Comparison of ENCODE assay signal across 15 cellular contexts in the genomic region with DNA sequence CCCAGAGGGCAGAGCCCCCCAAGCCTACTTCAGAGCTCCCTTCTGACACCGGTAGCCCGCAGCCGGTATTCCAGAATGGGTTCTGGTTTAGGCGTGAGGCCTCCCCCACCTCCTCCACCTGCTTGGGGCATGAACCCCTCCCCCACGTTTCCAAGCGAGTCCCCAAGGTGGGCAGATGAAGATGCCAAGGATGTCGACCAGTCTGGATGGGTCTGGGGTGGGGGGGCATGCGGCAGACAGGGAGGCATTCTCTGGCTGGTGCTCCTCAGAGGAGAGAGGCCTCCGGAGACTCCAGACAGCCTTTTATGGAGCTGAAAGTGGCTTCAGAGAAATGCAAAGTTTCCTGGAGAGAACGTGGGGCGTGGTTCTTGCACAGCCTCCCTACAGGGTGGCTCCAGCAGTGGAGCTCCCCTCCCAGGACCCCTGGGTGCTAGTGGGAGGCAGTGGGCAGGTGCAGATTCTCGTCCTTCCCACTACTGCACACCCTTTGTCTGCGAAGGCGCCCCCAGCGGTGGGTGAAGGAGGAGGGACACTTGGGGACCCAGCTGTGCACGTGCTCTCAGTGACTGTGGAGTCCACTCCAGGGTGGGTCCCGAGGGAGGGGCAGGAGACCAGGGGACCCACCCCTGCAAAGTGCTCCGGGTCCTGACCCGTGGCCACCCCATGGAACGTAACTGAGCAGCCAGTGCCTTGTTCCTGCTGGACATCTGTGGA. TPM values are rescaled to one million over a fixed set of nuclear protein-coding genes. Genes with fewer than 3 reads are reported as not detected.
DNase-seq lines count a peak whose midpoint lies in the region; TF ChIP-seq lines count a peak whose summit lies in the region.
"Had no signal": no experiment of that assay in that cellular context is flagged by ENCODE, and none has a peak within 500 bp of the region (broad histone marks: within the 10 kb centered on the region; RNA-seq: fewer than 3 reads in every experiment).

No MANE protein-coding gene starts in this region.

- H3K79me1 ChIP-seq in mesenchymal stem cell (replicated peaks; ENCODE audit: low read length, poor library complexity, severe bottlenecking) = peaks cover 22% of the 10 kb centered on the region

- H3K9me3 ChIP-seq in mesenchymal stem cell (ENCODE audit: control insufficient read depth, low read length) = no peaks in the 10 kb centered on the region
- H3K9me3 ChIP-seq in Peyer's patch = no peaks in the 10 kb centered on the region

- 93% methylated on average over 18 of the region's 20 CpGs for WGBS in mesenchymal stem cell

- H3K36me3 ChIP-seq in mesenchymal stem cell (ENCODE audit: control insufficient read depth in 1 of 2, insufficient read depth in 2 of 2, low read depth in 1 of 2, low read length in 2 of 2) (peaks cover 67 to 68% of the 10 kb centered on the region in 2 experiments), Peyer's patch (peaks cover 0 to 24% (median 0%) of the 10 kb centered on the region in 3 donors)

- no peak overlapping the region for H2AFZ ChIP-seq in mesenchymal stem cell (ENCODE audit: low read depth, low read length)

- H3K18ac ChIP-seq in mesenchymal stem cell (ENCODE audit: low read depth in 1 of 2, low read length in 2 of 2) = no peak overlapping the region

- peak overlapping the region; percentile 7 for H3K4me3 Mint-ChIP-seq in activated T-helper 1 cell treated with anti-CD3 and anti-CD28 coated beads, Interleukin-12 subunit alpha, Interleukin-12 subunit beta, Interleukin-2, Interleukin-4 antibody, amounts not matched to agents 30 ng/mL and 10 ng/mL and 1 ng/mL, durations not matched to agents 14 hours and 24 hours and 36 hours

- no peaks in the 10 kb centered on the region for H3K9me3 Mint-ChIP-seq in activated T-helper 1 cell treated with anti-CD3 and anti-CD28 coated beads, Interleukin-12 subunit alpha, Interleukin-12 subunit beta, Interleukin-2, Interleukin-4 antibody, amounts not matched to agents 30 ng/mL and 10 ng/mL and 1 ng/mL, durations not matched to agents 14 hours and 24 hours and 36 hours

- H2BK120ac ChIP-seq in mesenchymal stem cell (ENCODE audit: low read depth, low read length) = no peak overlapping the region

- H3K4me2 ChIP-seq in mesenchymal stem cell (ENCODE audit: low read length, poor library complexity, severe bottlenecking) = no peak overlapping the region

- H3K4me1 Mint-ChIP-seq in activated T-helper 1 cell treated with anti-CD3 and anti-CD28 coated beads, Interleukin-12 subunit alpha, Interleukin-12 subunit beta, Interleukin-2, Interleukin-4 antibody, amounts not matched to agents 30 ng/mL and 10 ng/mL and 1 ng/mL, durations not matched to agents 14 hours and 24 hours and 36 hours (ENCODE audit: low read depth) = no peaks in the 10 kb centered on the region

- no peak overlapping the region for H3K27ac Mint-ChIP-seq in activated T-helper 1 cell treated with anti-CD3 and anti-CD28 coated beads, Interleukin-12 subunit alpha, Interleukin-12 subunit beta, Interleukin-2, Interleukin-4 antibody, amounts not matched to agents 30 ng/mL and 10 ng/mL and 1 ng/mL, durations not matched to agents 14 hours and 24 hours and 36 hours

- peak overlapping the region; percentile 21 for H2AK5ac ChIP-seq in mesenchymal stem cell (ENCODE audit: low read length, severe bottlenecking)

- H3K27me3 Mint-ChIP-seq in activated T-helper 1 cell treated with anti-CD3 and anti-CD28 coated beads, Interleukin-12 subunit alpha, Interleukin-12 subunit beta, Interleukin-2, Interleukin-4 antibody, amounts not matched to agents 30 ng/mL and 10 ng/mL and 1 ng/mL, durations not matched to agents 14 hours and 24 hours and 36 hours (ENCODE audit: insufficient read depth) = peaks cover 12% of the 10 kb centered on the region

- TF ChIP-seq CTCF in GM12875 (IDR thresholded peaks at IDR 0.05; ENCODE audit: borderline replicate concordance, insufficient read depth, low read depth, low read length) (peak; percentile 27; the same call in 1 of the 2 replicates), Peyer's patch (IDR thresholded peaks at IDR 0.05) (no peak), coronary artery (IDR thresholded peaks at IDR 0.05) (no peak)

- peak overlapping the region; percentile 100 for H3K9ac ChIP-seq in mesenchymal stem cell (ENCODE audit: low read length)

- TF ChIP-seq POLR2A in Peyer's patch (IDR thresholded peaks at IDR 0.05) = no peak

- H3K27me3 ChIP-seq in mesenchymal stem cell (ENCODE audit: control insufficient read depth in 1 of 2, insufficient read depth in 1 of 2, low read length in 2 of 2) (no peaks in the 10 kb centered on the region), Peyer's patch (no peaks in the 10 kb centered on the region)

- no peak overlapping the region for H3K4ac ChIP-seq in mesenchymal stem cell (ENCODE audit: low read depth in 1 of 2, low read length in 2 of 2)

- intact Hi-C loops in activated T-helper 1 cell treated with anti-CD3 and anti-CD28 coated beads, Interleukin-12 subunit alpha, Interleukin-12 subunit beta, Interleukin-2, Interleukin-4 antibody, amounts not matched to agents 30 ng/mL and 10 ng/mL and 1 ng/mL, durations not matched to agents 14 hours and 24 hours and 36 hours (cut with micrococcal nuclease) = loop anchor here (5.0 kb wide), 2 partner anchors 308 to 523 kb away; no protein-coding TSS in a partner anchor

- no peak overlapping the region for H2BK15ac ChIP-seq in mesenchymal stem cell (ENCODE audit: low read depth, poor library complexity, severe bottlenecking)

- H4K8ac ChIP-seq in mesenchymal stem cell (ENCODE audit: low read length) = peak overlapping the region; percentile 45

- H3K23ac ChIP-seq in mesenchymal stem cell (ENCODE audit: low read length in 2 of 2) = no peak overlapping the region

- H3K36me3 Mint-ChIP-seq in activated T-helper 1 cell treated with anti-CD3 and anti-CD28 coated beads, Interleukin-12 subunit alpha, Interleukin-12 subunit beta, Interleukin-2, Interleukin-4 antibody, amounts not matched to agents 30 ng/mL and 10 ng/mL and 1 ng/mL, durations not matched to agents 14 hours and 24 hours and 36 hours (ENCODE audit: low read depth) = no peaks in the 10 kb centered on the region

- H3K4me3 ChIP-seq in GM12875 (ENCODE audit: low read depth, low read length) = no peak overlapping the region
- peak overlapping the region in 1 of 2 experiments; percentile 99 for H3K4me3 ChIP-seq in mesenchymal stem cell (ENCODE audit: insufficient read depth in 1 of 2, low read depth in 1 of 2, low read length in 2 of 2)
- no peak overlapping the region for H3K4me3 ChIP-seq in Peyer's patch
- no peak overlapping the region for H3K4me3 ChIP-seq in coronary artery
- H3K4me3 ChIP-seq: lung had no signal

- H2BK12ac ChIP-seq in mesenchymal stem cell (ENCODE audit: low read length in 2 of 2) = peak overlapping the region in 1 of 2 experiments; percentile 49

- no peak overlapping the region for H2BK5ac ChIP-seq in mesenchymal stem cell (ENCODE audit: low read depth, low read length, poor library complexity, severe bottlenecking)

- H3K14ac ChIP-seq in mesenchymal stem cell (ENCODE audit: low read length in 2 of 2) = peak overlapping the region in 1 of 2 experiments; percentile 84

- DNase-seq in 8988T = peak; percentile 47
- no peak for DNase-seq in activated T-helper 1 cell treated with anti-CD3 and anti-CD28 coated beads, Interleukin-12 subunit alpha, Interleukin-12 subunit beta, Interleukin-2, Interleukin-4 antibody, amounts not matched to agents 30 ng/mL and 10 ng/mL and 1 ng/mL, durations not matched to agents 14 hours and 24 hours and 36 hours (ENCODE audit: low spot score)
- no peak for DNase-seq in mesenchymal stem cell
- no peak for DNase-seq in Peyer's patch
- DNase-seq in coronary artery (ENCODE audit: low spot score) = no peak
- DNase-seq in stimulated activated CD4-positive, alpha-beta T cell treated with anti-CD3 and anti-CD28 coated beads, Interleukin-4, amount 100 ng/mL, for 1 hour = no peak
- no peak for DNase-seq in NCI-H748 (lab: John Stamatoyannopoulos, UW; ENCODE audit: unreplicated experiment)
- DNase-seq: activated CD4-positive, alpha-beta T cell treated with anti-CD3 and anti-CD28 coated beads for 4 hours; activated gamma-delta T cell treated with Interleukin-2 at 50 U/mL for 16 hours; NCI-H446 treated with DMSO at 0.1 percent for 48 hours had no signal

- H3K27ac ChIP-seq in mesenchymal stem cell (ENCODE audit: low read length, poor library complexity, severe bottlenecking) = no peak overlapping the region
- peak overlapping the region in 1 of 4 donors; percentile 8 for H3K27ac ChIP-seq in Peyer's patch
- peak overlapping the region in 1 of 2 donors; percentile 72 for H3K27ac ChIP-seq in coronary artery

- peak overlapping the region; percentile 35 for H4K91ac ChIP-seq in mesenchymal stem cell (ENCODE audit: low read length)

- H3K4me1 ChIP-seq in mesenchymal stem cell (ENCODE audit: control insufficient read depth, insufficient read depth, low read depth, low read length) (peaks cover 34% of the 10 kb centered on the region), Peyer's patch (peaks cover 0 to 35% (median 12%) of the 10 kb centered on the region in 4 donors)

RNA-seq across cellular contexts. Expression of gene CCND1, which starts 4.2 kb away (rescaled TPM):
- total RNA-seq in activated T-helper 1 cell treated with anti-CD3 and anti-CD28 coated beads, Interleukin-12 subunit alpha, Interleukin-12 subunit beta, Interleukin-2, Interleukin-4 antibody, amounts not matched to agents 30 ng/mL and 10 ng/mL and 1 ng/mL, durations not matched to agents 14 hours and 24 hours and 36 hours = 26.4 and 28.1 TPM in 2 replicates
- 324 TPM for polyA plus RNA-seq in mesenchymal stem cell (2013, experiment 1 of 2)
- 321 TPM for polyA plus RNA-seq in mesenchymal stem cell (2013, experiment 2 of 2)
- total RNA-seq in Peyer's patch = 10 to 100 TPM; 13.5 to 46.6 (median 40.0) TPM

RNA-seq across cellular contexts. Expression of gene LTO1, which starts 30.0 kb away (rescaled TPM):
- total RNA-seq in activated T-helper 1 cell treated with anti-CD3 and anti-CD28 coated beads, Interleukin-12 subunit alpha, Interleukin-12 subunit beta, Interleukin-2, Interleukin-4 antibody, amounts not matched to agents 30 ng/mL and 10 ng/mL and 1 ng/mL, durations not matched to agents 14 hours and 24 hours and 36 hours = 28.1 and 32.1 TPM in 2 replicates
- 12.8 TPM for polyA plus RNA-seq in mesenchymal stem cell (2013, experiment 1 of 2)
- polyA plus RNA-seq in mesenchymal stem cell (2013, experiment 2 of 2) = 12.4 TPM
- 10 to 100 TPM; 22.1 to 50.3 (median 36.6) TPM for total RNA-seq in Peyer's patch

RNA-seq across cellular contexts. Expression of gene FGF19, which starts 58.7 kb away (rescaled TPM):
- total RNA-seq in activated T-helper 1 cell treated with anti-CD3 and anti-CD28 coated beads, Interleukin-12 subunit alpha, Interleukin-12 subunit beta, Interleukin-2, Interleukin-4 antibody, amounts not matched to agents 30 ng/mL and 10 ng/mL and 1 ng/mL, durations not matched to agents 14 hours and 24 hours and 36 hours = not detected in 2 replicates
- polyA plus RNA-seq in mesenchymal stem cell (2013, experiment 1 of 2) = not detected
- polyA plus RNA-seq in mesenchymal stem cell (2013, experiment 2 of 2) = 0.01 TPM
- 1 to 10 TPM in 2 of 4 donors, not detected in 2; 3.2 to 4.9 TPM for total RNA-seq in Peyer's patch
- total RNA-seq: dermis microvascular lymphatic vessel endothelial cell, glomerular endothelial cell, ureter had no signal
- polyA plus RNA-seq: lung had no signal
